Comparison of ENCODE assay signal across 33 cellular contexts in genomic region chr6:127941228-127941627, GRCh38. TPM values are rescaled to one million over a fixed set of nuclear protein-coding genes. Genes with fewer than 3 reads are reported as not detected.
"Had no signal": no experiment of that assay in that cellular context is flagged by ENCODE, and none has a peak within 500 bp of the region (broad histone marks: within the 10 kb centered on the region; RNA-seq: fewer than 3 reads in every experiment).

No MANE protein-coding gene starts in this region.

- DNase-seq: hippocampal formation; kidney glomerular epithelial cell; left cardiac atrium; left lung; lower lobe of right lung; mammary epithelial cell; mesenchymal stem cell; naive thymus-derived CD4-positive, alpha-beta T cell; occipital lobe; right lobe of liver; stimulated activated CD4-positive, alpha-beta T cell treated with anti-CD3 and anti-CD28 coated beads, Interleukin-1b, Interleukin-23, amount 100 ng/mL, for 48 hours; stimulated activated CD4-positive, alpha-beta T cell treated with anti-CD3 and anti-CD28 coated beads, Interleukin-2, amount 100 ng/mL, for 48 hours; stimulated activated CD4-positive, alpha-beta T cell treated with anti-CD3 and anti-CD28 coated beads, Interleukin-4, amount 100 ng/mL, for 4 hours; stimulated activated CD8-positive, alpha-beta memory T cell treated with anti-CD3 and anti-CD28 coated beads, Interleukin-4, amount 100 ng/mL, for 48 hours; stimulated activated naive CD4-positive, alpha-beta T cell treated with Interleukin-2 at 50 U/mL for 16 hours; stimulated activated naive CD8-positive, alpha-beta T cell treated with anti-CD3 and anti-CD28 coated beads, Interleukin-15, amount 100 ng/mL, for 72 hours; substantia nigra; uterus had no signal

- H3K27me3 Mint-ChIP-seq: naive thymus-derived CD4-positive, alpha-beta T cell; natural killer cell treated with Interleukin-12 subunit alpha and Interleukin-12 subunit beta and Interleukin-15 and Interleukin-18, amount 100 ng/mL, for 72 hours; progenitor cell of endocrine pancreas; stimulated activated memory B cell treated with anti-CD40 and anti-IgM and Interleukin-4, amounts not matched to agents 10 μg/mL and 1 μg/mL and 100 μg/mL, for 72 hours; stimulated activated naive CD8-positive, alpha-beta T cell treated with anti-CD3 and anti-CD28 coated beads, Interleukin-15, amount 100 ng/mL, for 72 hours; type B pancreatic cell had no signal

- H3K4me3 Mint-ChIP-seq: mesothelial cell of epicardium; natural killer cell treated with Interleukin-12 subunit alpha and Interleukin-12 subunit beta and Interleukin-15 and Interleukin-18, amount 100 ng/mL, for 72 hours; neural crest cell; stimulated activated memory B cell treated with anti-CD40 and anti-IgM and Interleukin-4, amounts not matched to agents 10 μg/mL and 1 μg/mL and 100 μg/mL, for 72 hours; type B pancreatic cell had no signal

- H3K27me3 ChIP-seq: left lung, neutrophil, right atrium auricular region, right lobe of liver, tibial nerve, uterus had no signal

- H3K27ac Mint-ChIP-seq: mesothelial cell of epicardium; progenitor cell of endocrine pancreas; stimulated activated memory B cell treated with anti-CD40 and anti-IgM and Interleukin-4, amounts not matched to agents 10 μg/mL and 1 μg/mL and 100 μg/mL, for 72 hours; stimulated activated naive CD8-positive, alpha-beta T cell treated with anti-CD3 and anti-CD28 coated beads, Interleukin-15, amount 100 ng/mL, for 72 hours; type B pancreatic cell had no signal

- H3K4me2 ChIP-seq: smooth muscle cell had no signal

- H3K9me3 Mint-ChIP-seq: stimulated activated memory B cell treated with anti-CD40 and anti-IgM and Interleukin-4, amounts not matched to agents 10 μg/mL and 1 μg/mL and 100 μg/mL, for 72 hours had no signal

- H3K4me1 ChIP-seq: right atrium auricular region, right lobe of liver, uterus had no signal

- H3K4me3 ChIP-seq: left lung, lower lobe of right lung, right atrium auricular region, right lobe of liver, smooth muscle cell, tibial nerve, uterus had no signal

- H3K27ac ChIP-seq: left lung, lower lobe of right lung, neutrophil, right atrium auricular region, right lobe of liver, tibial nerve, uterus had no signal

- H3K36me3 ChIP-seq: left lung, lower lobe of right lung, neutrophil, right atrium auricular region, right lobe of liver, tibial nerve, uterus had no signal

- H3K36me3 Mint-ChIP-seq: mesothelial cell of epicardium; stimulated activated memory B cell treated with anti-CD40 and anti-IgM and Interleukin-4, amounts not matched to agents 10 μg/mL and 1 μg/mL and 100 μg/mL, for 72 hours; type B pancreatic cell had no signal

- ATAC-seq: left cardiac atrium; left lung; lower lobe of right lung; naive thymus-derived CD4-positive, alpha-beta T cell; natural killer cell treated with Interleukin-12 subunit alpha and Interleukin-12 subunit beta and Interleukin-15 and Interleukin-18, amount 100 ng/mL, for 72 hours; right lobe of liver; stimulated activated memory B cell treated with anti-CD40 and anti-IgM and Interleukin-4, amounts not matched to agents 10 μg/mL and 1 μg/mL and 100 μg/mL, for 72 hours; stimulated activated naive CD8-positive, alpha-beta T cell treated with anti-CD3 and anti-CD28 coated beads, Interleukin-15, amount 100 ng/mL, for 72 hours had no signal

- H3K4me1 Mint-ChIP-seq: stimulated activated memory B cell treated with anti-CD40 and anti-IgM and Interleukin-4, amounts not matched to agents 10 μg/mL and 1 μg/mL and 100 μg/mL, for 72 hours had no signal

RNA-seq across cellular contexts. Expression of gene THEMIS, which starts 40.4 kb away (rescaled TPM):
- total RNA-seq: mammary epithelial cell, mesothelial cell of epicardium, myocyte, neural crest cell, osteocyte, progenitor cell of endocrine pancreas, pulmonary artery endothelial cell, renal cortical epithelial cell, smooth muscle cell had no signal
- polyA plus RNA-seq: keratinocyte, mammary epithelial cell, smooth muscle cell had no signal
